1 cellular context compared by ENCODE assay signal in the genomic region with DNA sequence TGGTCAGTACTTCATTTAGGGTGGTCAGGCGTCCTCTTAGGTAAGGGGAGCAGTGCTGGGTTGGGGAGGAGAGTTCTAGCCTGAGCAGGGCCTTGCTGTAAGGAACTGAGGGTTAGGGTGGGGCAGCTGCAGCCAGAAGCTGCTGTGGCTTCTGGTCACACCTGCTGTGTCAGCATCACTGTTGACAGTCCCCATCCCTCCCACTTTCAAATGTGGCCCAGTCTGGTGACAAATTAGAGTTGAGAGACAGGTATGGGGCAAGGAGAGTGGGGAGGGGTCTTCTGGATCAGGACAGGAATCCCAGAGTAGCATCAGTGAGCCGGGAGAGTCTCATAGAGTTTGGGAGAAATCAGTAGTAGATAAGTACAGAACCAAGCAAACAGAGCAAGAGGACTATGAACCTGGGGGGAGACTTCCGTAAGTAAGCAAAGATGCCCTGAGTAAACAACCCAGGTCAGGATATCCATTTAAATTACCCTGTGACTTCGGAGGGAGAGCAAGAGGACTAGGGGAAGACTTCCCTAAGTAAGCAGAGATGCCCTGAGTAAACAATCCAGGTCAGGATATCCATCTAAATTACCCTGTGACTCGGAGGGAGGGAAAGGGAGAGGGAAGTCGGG.
TF ChIP-seq lines count a peak whose summit lies in the region.

No MANE protein-coding gene starts in this region.

TF ChIP-seq in A549, 52 proteins besides CTCF, POLR2A, EP300 and RAD21:
- no peak for TF ChIP-seq KDM1A (IDR thresholded peaks at IDR 0.05; ENCODE audit: low read depth)
- no peak for TF ChIP-seq BHLHE40 (IDR thresholded peaks at IDR 0.05; ENCODE audit: low read depth, low read length)
- TF ChIP-seq JUN (IDR thresholded peaks at IDR 0.05): peak in 1 of 2 experiments; percentile 48; a peak in 1 of 5 replicates
- TF ChIP-seq MAFK (IDR thresholded peaks at IDR 0.05; ENCODE audit: partially characterized antibody): peak; percentile 86
- TF ChIP-seq EHF (CRISPR knock-in tag; IDR thresholded peaks at IDR 0.05): no peak
- TF ChIP-seq GATA3 (IDR thresholded peaks at IDR 0.05; ENCODE audit: borderline replicate concordance): peak; percentile 91
- peak in 1 of 2 experiments; percentile 33; a peak in 1 of 4 replicates for TF ChIP-seq CEBPB (IDR thresholded peaks at IDR 0.05)
- TF ChIP-seq, protein P1, sequence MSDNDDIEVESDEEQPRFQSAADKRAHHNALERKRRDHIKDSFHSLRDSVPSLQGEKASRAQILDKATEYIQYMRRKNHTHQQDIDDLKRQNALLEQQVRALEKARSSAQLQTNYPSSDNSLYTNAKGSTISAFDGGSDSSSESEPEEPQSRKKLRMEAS (IDR thresholded peaks at IDR 0.05): peak; percentile 37; the same call in 1 of the 2 replicates
